ENCODE assay signal across 14 cellular contexts in genomic region chr22:41487037-41487963, GRCh38. TPM values are rescaled to one million over a fixed set of nuclear protein-coding genes. Genes with fewer than 3 reads are reported as not detected.
DNase-seq lines count a peak whose midpoint lies in the region; ATAC-seq and TF ChIP-seq lines count a peak whose summit lies in the region.
"Had no signal": no experiment of that assay in that cellular context is flagged by ENCODE, and none has a peak within 500 bp of the region (broad histone marks: within the 10 kb centered on the region; RNA-seq: fewer than 3 reads in every experiment).

No MANE protein-coding gene starts in this region.

- H3K4me3 ChIP-seq in liver (ENCODE audit: low read depth in 1 of 3, low read length in 3 of 3) (no peak overlapping the region), stomach smooth muscle (ENCODE audit: low read length in 2 of 2) (no peak overlapping the region)

- H3K4me1 ChIP-seq in liver (ENCODE audit: control insufficient read depth in 4 of 4, insufficient read depth in 4 of 4, low read length in 3 of 4) (peaks cover 2 to 24% (median 14%) of the 10 kb centered on the region in 4 donors), stomach smooth muscle (ENCODE audit: control insufficient read depth, insufficient read depth, low read length) (peaks cover 51% of the 10 kb centered on the region)

- TF ChIP-seq RAD21 in liver (IDR thresholded peaks at IDR 0.05) = no peak

- H3K27ac ChIP-seq in liver (ENCODE audit: low read depth in 1 of 2, low read length in 2 of 2) (no peak overlapping the region), stomach smooth muscle (ENCODE audit: low read length) (peak overlapping the region; percentile 64)

- H3K27me3 ChIP-seq in liver (ENCODE audit: control insufficient read depth in 4 of 4, insufficient read depth in 4 of 4, low read length in 3 of 4) (no peaks in the 10 kb centered on the region), stomach smooth muscle (ENCODE audit: control insufficient read depth in 1 of 2, insufficient read depth in 2 of 2, low read length in 2 of 2) (no peaks in the 10 kb centered on the region)

- H3K9ac ChIP-seq in liver (ENCODE audit: low read depth in 1 of 2, low read length in 2 of 2) = no peak overlapping the region
- H3K9ac ChIP-seq in stomach smooth muscle (ENCODE audit: low read length in 2 of 2) = no peak overlapping the region

- WGBS in liver = 82% methylated on average over 8 of the region's 8 CpGs

- TF ChIP-seq CTCF in liver (IDR thresholded peaks at IDR 0.05; ENCODE audit: low read depth, low read length, missing input control) = no peak
- TF ChIP-seq CTCF in omental fat pad (IDR thresholded peaks at IDR 0.05) = no peak

- no peak for ATAC-seq in HG03469 (IDR thresholded peaks at IDR 0.05; ENCODE audit: unreplicated experiment)
- no peak for ATAC-seq in omental fat pad (ENCODE audit: low FRiP score)

- DNase-seq in NCI-H82 (lab: John Stamatoyannopoulos, UW) (peak; percentile 84), cerebellar cortex (ENCODE audit: low spot score) (peak; percentile 24), omental fat pad (ENCODE audit: low spot score) (no peak), NCI-H1092 (lab: John Stamatoyannopoulos, UW) (no peak)
- DNase-seq: activated CD4-positive, alpha-beta T cell treated with anti-CD3 and anti-CD28 coated beads, Interleukin-2, amount 10 ng/mL, durations not matched to agents 24 days and 14 days; activated T-cell treated with anti-CD3 and anti-CD28 coated beads, Interleukin-2, amount 50 U/mL, for 1 hour; amniotic stem cell; CD4-positive, CD25-positive, alpha-beta regulatory T cell; EL; NCI-H1417; NCI-H524 had no signal

- H3K36me3 ChIP-seq in liver (ENCODE audit: control insufficient read depth in 4 of 4, insufficient read depth in 3 of 4, low read depth in 1 of 4, low read length in 3 of 4) (no peaks in the 10 kb centered on the region), stomach smooth muscle (ENCODE audit: control insufficient read depth in 2 of 2, insufficient read depth in 2 of 2, low read length in 2 of 2) (no peaks in the 10 kb centered on the region)

- H3K9me3 ChIP-seq in liver (ENCODE audit: control insufficient read depth in 4 of 4, low read length in 3 of 4) = no peaks in the 10 kb centered on the region
- no peaks in the 10 kb centered on the region for H3K9me3 ChIP-seq in stomach smooth muscle (ENCODE audit: control insufficient read depth in 2 of 2, low read length in 2 of 2)

TF ChIP-seq in liver, 16 proteins besides CTCF, POLR2A, EP300 and RAD21:
- TF ChIP-seq HNF4G (IDR thresholded peaks at IDR 0.05) (peak; percentile 12), YY1 (IDR thresholded peaks at IDR 0.05) (no peak), MAX (IDR thresholded peaks at IDR 0.05) (no peak), HNF4A (conservative IDR thresholded peaks at IDR 0.05) (peak in 1 of 2 donors; percentile 22), TAF1 (conservative IDR thresholded peaks at IDR 0.05) (no peak)

RNA-seq across cellular contexts. Expression of gene ACO2, which starts 18.4 kb away (rescaled TPM):
- 10 to 100 TPM; 62.8 to 75.1 TPM for total RNA-seq in liver
- 10 to 100 TPM; 45.3 to 76.1 TPM for polyA plus RNA-seq in liver
- total RNA-seq in omental fat pad = 100 to 1,000 TPM; 118 to 151 (median 131) TPM

RNA-seq across cellular contexts. Expression of gene PHF5A, which starts 18.8 kb away (rescaled TPM):
- total RNA-seq in liver (10 to 100 TPM; 27.3 to 31.7 TPM), omental fat pad (10 to 100 TPM; 35.2 to 46.8 (median 42.3) TPM)
- polyA plus RNA-seq in liver = 10 to 100 TPM; 15.8 to 19.1 TPM

RNA-seq across cellular contexts. Expression of gene TOB2, which starts 40.7 kb away (rescaled TPM):
- total RNA-seq in liver (10 to 100 TPM; 11.6 to 17.1 TPM), omental fat pad (100 to 1,000 TPM in 1 of 4 donors, 10 to 100 TPM in 3; 59.4 to 111 (median 64.1) TPM)
- 10 to 100 TPM in 1 of 2 donors, 1 to 10 TPM in 1; 9.8 to 12.9 TPM for polyA plus RNA-seq in liver

RNA-seq across cellular contexts. Expression of gene POLR3H, which starts 57.0 kb away (rescaled TPM):
- total RNA-seq in liver (10 to 100 TPM; 11.7 to 21.9 TPM), omental fat pad (10 to 100 TPM; 17.0 to 37.7 (median 22.3) TPM)
- polyA plus RNA-seq in liver = 10 to 100 TPM; 32.2 to 37.7 TPM

Comparison
In these comparisons a context has a peak if more than half of its experiments do, and no peak if none do; other contexts are left out.
1. DNase-seq: peak in NCI-H82 (single experiment) and cerebellar cortex (single experiment); none in omental fat pad (single experiment) and NCI-H1092 (single experiment).